ENCODE assay signal across 10 cellular contexts in genomic region chr12:14272954-14273910, GRCh38.
DNase-seq lines count a peak whose midpoint lies in the region; ATAC-seq, FAIRE-seq and TF ChIP-seq lines count a peak whose summit lies in the region.
"Had no signal": no experiment of that assay in that cellular context is flagged by ENCODE, and none has a peak within 500 bp of the region (broad histone marks: within the 10 kb centered on the region; RNA-seq: fewer than 3 reads in every experiment).

No MANE protein-coding gene starts in this region.

- in situ Hi-C loops in mammary epithelial cell (cut with MboI; ENCODE audit: low sequenced_read_pairs in 2 of 2): loop anchor here in 1 of 2 donors (25.0 kb wide), 1 partner anchor 89 kb away; the partner anchor contains the start of gene ATF7IP

- H3K27ac ChIP-seq in mammary epithelial cell (ENCODE audit: insufficient read depth, low read depth, low read length) (peak overlapping the region; percentile 53), neutrophil (peak overlapping the region; percentile 94)

- H2AFZ ChIP-seq in mammary epithelial cell (ENCODE audit: low read depth, low read length): peak overlapping the region; percentile 87

- no peak overlapping the region for H3K9ac ChIP-seq in mammary epithelial cell (ENCODE audit: insufficient read depth, low read length)

- H3K36me3 ChIP-seq in mammary epithelial cell (ENCODE audit: insufficient read depth, low read length) (no peaks in the 10 kb centered on the region), neutrophil (no peaks in the 10 kb centered on the region)

- dilution Hi-C loops in mammary epithelial cell (cut with HindIII; ENCODE audit: low sequenced_read_pairs): no loop called here

- H4K20me1 ChIP-seq in mammary epithelial cell (ENCODE audit: insufficient read depth, low read length): no peaks in the 10 kb centered on the region

- intact Hi-C loops in mammary epithelial cell (cut with micrococcal nuclease): loop anchor here (1.0 kb wide), 1 partner anchor 9 kb away; no protein-coding TSS in a partner anchor

- no peak for TF ChIP-seq CTCF in mammary epithelial cell (conservative IDR thresholded peaks at IDR 0.05 in 1 of 2, IDR thresholded peaks at IDR 0.05 in 1 of 2; ENCODE audit: extremely low read depth in 1 of 2, insufficient read depth in 1 of 2, low read depth in 1 of 2, low read length in 2 of 2)
- TF ChIP-seq CTCF in neutrophil (IDR thresholded peaks at IDR 0.05): no peak

- H3K9me3 ChIP-seq in mammary epithelial cell (replicated peaks; ENCODE audit: insufficient read depth, low read length) (peaks cover 5% of the 10 kb centered on the region), neutrophil (no peaks in the 10 kb centered on the region)

- H3K4me3 ChIP-seq in mammary epithelial cell (replicated peaks in 1 of 3; ENCODE audit: insufficient read depth in 1 of 3, low read depth in 2 of 3, low read length in 3 of 3): no peak overlapping the region
- H3K4me3 ChIP-seq in neutrophil (ENCODE audit: low read depth in 1 of 2, low read length in 1 of 2): peak overlapping the region; percentile 58 to 60

- peak overlapping the region; percentile 58 for H3K4me2 ChIP-seq in mammary epithelial cell (ENCODE audit: insufficient read depth, low read depth, low read length)

- H3K27me3 ChIP-seq in mammary epithelial cell (ENCODE audit: insufficient read depth, low read length) (no peaks in the 10 kb centered on the region), neutrophil (no peaks in the 10 kb centered on the region)

- CTCF ChIA-PET in mammary epithelial cell (lab: Charles Lee; ENCODE audit: low non-redundant PET): no interaction called here

- H3K4me1 ChIP-seq in mammary epithelial cell (ENCODE audit: insufficient read depth, low read length): peaks cover 13% of the 10 kb centered on the region
- peaks cover 63 to 77% of the 10 kb centered on the region in 2 experiments for H3K4me1 ChIP-seq in neutrophil (ENCODE audit: control insufficient read depth in 1 of 2, insufficient read depth in 1 of 2, low read depth in 1 of 2, low read length in 1 of 2)

- ATAC-seq in HG02678 (IDR thresholded peaks at IDR 0.05; ENCODE audit: unreplicated experiment): no peak

- no peaks in the 10 kb centered on the region for H3K79me2 ChIP-seq in mammary epithelial cell (ENCODE audit: insufficient read depth, low read length)

- WGBS in mammary epithelial cell (ENCODE audit: low coverage, missing lambda C conversion rate): 73% methylated on average over 8 of the region's 8 CpGs

- FAIRE-seq in GM18507 (lab: Jason Lieb, UNC): peak; percentile 39

- BruUV-seq in mammary epithelial cell (replicated peaks; lab: Mats Ljungman, UMichigan): TSS peak; percentile 43

- DNase-seq in GM18507 (ENCODE audit: extremely low spot score, insufficient read length, low read depth) (no peak), NCI-H1436 (lab: John Stamatoyannopoulos, UW) (peak; percentile 22), mammary epithelial cell (peak; percentile 78), NCI-H524 treated with DMSO at 0.1 percent for 48 hours (lab: John Stamatoyannopoulos, UW) (no peak), NCI-H82 (lab: John Stamatoyannopoulos, UW) (no peak)
- DNase-seq in activated T-cell treated with anti-CD3 and anti-CD28 coated beads, Interleukin-2, amount 50 U/mL, for 48 hours: no peak
- DNase-seq: SHP77 treated with DMSO at 0.1 percent for 48 hours; stimulated activated CD4-positive, alpha-beta T cell treated with anti-CD3 and anti-CD28 coated beads, Interleukin-1b, Interleukin-23, amount 100 ng/mL, for 48 hours had no signal

Comparison
In these comparisons a context has a peak if more than half of its experiments do, and no peak if none do; other contexts are left out.
1. DNase-seq: peak in NCI-H1436 (single experiment) and mammary epithelial cell (single experiment); none in GM18507 (single experiment), NCI-H524 treated with DMSO at 0.1 percent for 48 hours (single experiment), activated T-cell treated with anti-CD3 and anti-CD28 coated beads, Interleukin-2, amount 50 U/mL, for 48 hours (0 of 2) and NCI-H82 (single experiment).
2. H3K4me3 ChIP-seq: peak in neutrophil (2 of 2); none in mammary epithelial cell (0 of 3).